In genomic region chr20:25081065-25081729, GRCh38 we compare ENCODE assay signal across 11 cellular contexts. TPM values are rescaled to one million over a fixed set of nuclear protein-coding genes. Genes with fewer than 3 reads are reported as not detected.
A peak's percentile ranks its signal among the peaks of the same experiment; 100 is the strongest.
DNase-seq lines count a peak whose midpoint lies in the region; ATAC-seq and TF ChIP-seq lines count a peak whose summit lies in the region.
"Had no signal": no experiment of that assay in that cellular context is flagged by ENCODE, and none has a peak within 500 bp of the region (broad histone marks: within the 10 kb centered on the region; RNA-seq: fewer than 3 reads in every experiment).

No MANE protein-coding gene starts in this region.

- no peak for TF ChIP-seq POLR2A in spleen (IDR thresholded peaks at IDR 0.05)
- TF ChIP-seq POLR2A in suprapubic skin (IDR thresholded peaks at IDR 0.05): no peak

- H3K4me1 ChIP-seq in right atrium auricular region (peaks cover 0 to 44% of the 10 kb centered on the region in 2 donors), spleen (peaks cover 7 to 56% (median 33%) of the 10 kb centered on the region in 6 donors), suprapubic skin (peaks cover 43% of the 10 kb centered on the region)

- TF ChIP-seq EP300 in suprapubic skin (IDR thresholded peaks at IDR 0.05): no peak

- H3K9me3 ChIP-seq in right atrium auricular region: no peaks in the 10 kb centered on the region
- H3K9me3 ChIP-seq in spleen: no peaks in the 10 kb centered on the region
- H3K9me3 ChIP-seq in suprapubic skin: no peaks in the 10 kb centered on the region

- WGBS in spleen, 5 donors: 6 to 12% (median 9%) methylated on average over 37 to 54 of the region's 54 CpGs
- WGBS in suprapubic skin: 16% methylated on average over 24 of the region's 54 CpGs

- TF ChIP-seq CTCF in right atrium auricular region (IDR thresholded peaks at IDR 0.05) (peak in 1 of 2 donors; percentile 12), spleen (IDR thresholded peaks at IDR 0.05 in 8 of 11, conservative IDR thresholded peaks at IDR 0.05 in 3 of 11) (no peak), suprapubic skin (IDR thresholded peaks at IDR 0.05) (no peak)

- DNase-seq in DMS 273 (lab: John Stamatoyannopoulos, UW; ENCODE audit: unreplicated experiment): peak; percentile 58
- DNase-seq in DMS 273 treated with DMSO at 0.1 percent for 48 hours (lab: John Stamatoyannopoulos, UW): no peak
- DNase-seq in activated CD8-positive, alpha-beta memory T cell treated with anti-CD3 and anti-CD28 coated beads, Interleukin-2, amount 50 U/mL, for 4 hours: peak; percentile 42
- peak; percentile 42 for DNase-seq in right atrium auricular region (ENCODE audit: low spot score)
- peak; percentile 64 for DNase-seq in spleen
- no peak for DNase-seq in suprapubic skin (ENCODE audit: low spot score in 2 of 2)
- no peak for DNase-seq in RKO (ENCODE audit: low spot score)

- H3K27me3 ChIP-seq in right atrium auricular region (peaks cover 24 to 48% of the 10 kb centered on the region in 2 donors), spleen (replicated peaks in 1 of 7) (peaks cover 18 to 100% (median 87%) of the 10 kb centered on the region in 7 donors), suprapubic skin (peaks cover 92% of the 10 kb centered on the region)

- H3K36me3 ChIP-seq in right atrium auricular region (no peaks in the 10 kb centered on the region), spleen (no peaks in the 10 kb centered on the region), suprapubic skin (no peaks in the 10 kb centered on the region)

- intact Hi-C loops in spleen (cut with DNase I; ENCODE audit: low total_unique reads): loop anchor here (10.0 kb wide), 1 partner anchor 314 kb away; the partner anchor contains the start of gene ABHD12

- H3K4me3 ChIP-seq in right atrium auricular region (peak overlapping the region in 1 of 2 donors; percentile 14), spleen (peak overlapping the region in 1 of 8 donors; percentile 16), suprapubic skin (no peak overlapping the region)

- no peak for ATAC-seq in GM21447 (IDR thresholded peaks at IDR 0.05; ENCODE audit: unreplicated experiment)

- H3K27ac ChIP-seq in right atrium auricular region (no peak overlapping the region), spleen (no peak overlapping the region), suprapubic skin (no peak overlapping the region)
- H3K27ac ChIP-seq: 22Rv1 had no signal

RNA-seq across cellular contexts. Expression of gene VSX1, which starts 0.7 kb away (rescaled TPM):
- not detected for total RNA-seq in right atrium auricular region
- not detected for total RNA-seq in spleen
- not detected for polyA plus RNA-seq in spleen
- total RNA-seq in suprapubic skin: not detected
- total RNA-seq: skeletal muscle tissue, urinary bladder had no signal

RNA-seq across cellular contexts. Expression of gene ACSS1, which starts 23.3 kb away (rescaled TPM):
- total RNA-seq in right atrium auricular region (10 to 100 TPM; 25.6 to 26.4 TPM), spleen (10 to 100 TPM; 34.0 to 50.8 (median 41.3) TPM), suprapubic skin (10 to 100 TPM; 29.0 to 80.0 (median 47.6) TPM)
- 10 to 100 TPM; 20.3 to 26.8 (median 26.3) TPM for polyA plus RNA-seq in spleen

Comparison
In these comparisons a context has a peak if more than half of its experiments do, and no peak if none do; other contexts are left out.
1. DNase-seq: peak in DMS 273 (single experiment), activated CD8-positive, alpha-beta memory T cell treated with anti-CD3 and anti-CD28 coated beads, Interleukin-2, amount 50 U/mL, for 4 hours (single experiment), right atrium auricular region (single experiment) and spleen (single experiment); none in DMS 273 treated with DMSO at 0.1 percent for 48 hours (single experiment), suprapubic skin (0 of 2) and RKO (single experiment).